18 cellular contexts compared by ENCODE assay signal in the genomic region with DNA sequence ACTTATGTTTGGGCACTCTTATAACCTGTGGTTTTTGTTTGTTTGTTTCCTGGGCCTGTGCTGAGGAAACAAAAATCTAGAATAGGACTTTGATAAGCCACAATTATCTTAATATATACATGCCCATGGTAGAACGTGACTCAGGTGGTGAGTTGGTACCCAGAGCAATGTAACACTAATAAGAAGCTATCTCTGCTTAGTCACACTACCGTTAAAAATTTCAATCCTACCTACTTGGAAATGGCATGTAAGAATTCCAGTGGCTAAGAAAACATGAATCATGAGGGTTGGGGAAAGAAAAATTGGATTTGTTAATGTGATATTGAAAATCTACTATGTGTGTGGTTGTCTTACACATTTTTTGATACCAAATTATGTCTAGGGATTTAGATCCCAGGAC. TPM values are rescaled to one million over a fixed set of nuclear protein-coding genes. Genes with fewer than 3 reads are reported as not detected.
"Had no signal": no experiment of that assay in that cellular context is flagged by ENCODE, and none has a peak within 500 bp of the region (broad histone marks: within the 10 kb centered on the region; RNA-seq: fewer than 3 reads in every experiment).

No MANE protein-coding gene starts in this region.

- H3K27me3 ChIP-seq: cardiac muscle cell, colonic mucosa, neutrophil, right atrium auricular region, thyroid gland, uterus had no signal

- H3K4me3 ChIP-seq: cardiac muscle cell, colonic mucosa, right atrium auricular region, smooth muscle cell, thyroid gland, uterus had no signal

- H3K9me3 ChIP-seq: colonic mucosa, neutrophil, right atrium auricular region, thyroid gland, uterus had no signal

- ATAC-seq: activated T-cell treated with anti-CD3 and anti-CD28 coated beads, Interleukin-2, amount 50 U/mL, for 4 hours; naive thymus-derived CD4-positive, alpha-beta T cell had no signal

- H3K36me3 ChIP-seq: cardiac muscle cell, colonic mucosa, neutrophil, right atrium auricular region, thyroid gland, uterus had no signal

- H3K4me1 ChIP-seq: colonic mucosa, right atrium auricular region, thyroid gland, uterus had no signal

- H3K27ac ChIP-seq: cardiac muscle cell, colonic mucosa, neutrophil, right atrium auricular region, thyroid gland, uterus, VCaP had no signal

- DNase-seq: activated CD4-positive, alpha-beta memory T cell treated with anti-CD3 and anti-CD28 coated beads for 36 hours; activated gamma-delta T cell; activated T-cell treated with anti-CD3 and anti-CD28 coated beads, Interleukin-2, amount 50 U/mL, for 4 hours; amygdala; colonic mucosa; effector CD8-positive, alpha-beta T cell; hippocampal formation; naive thymus-derived CD4-positive, alpha-beta T cell; posterior cingulate gyrus; T1000; thyroid gland; uterus had no signal

RNA-seq across cellular contexts. Expression of gene ADGRG2, which starts 30.5 kb away (rescaled TPM):
- total RNA-seq: activated CD4-positive, alpha-beta memory T cell treated with anti-CD3 and anti-CD28 coated beads for 36 hours; activated T-cell treated with anti-CD3 and anti-CD28 coated beads, Interleukin-2, amount 50 U/mL, for 4 hours; lung microvascular endothelial cell; naive thymus-derived CD4-positive, alpha-beta T cell had no signal
- polyA plus RNA-seq: smooth muscle cell had no signal
